Comparison of ENCODE assay signal across 13 cellular contexts in genomic region chr11:46590740-46591606, GRCh38. TPM values are rescaled to one million over a fixed set of nuclear protein-coding genes. Genes with fewer than 3 reads are reported as not detected.
A peak's percentile ranks its signal among the peaks of the same experiment; 100 is the strongest.
DNase-seq lines count a peak whose midpoint lies in the region; ATAC-seq and TF ChIP-seq lines count a peak whose summit lies in the region.
"Had no signal": no experiment of that assay in that cellular context is flagged by ENCODE, and none has a peak within 500 bp of the region (broad histone marks: within the 10 kb centered on the region; RNA-seq: fewer than 3 reads in every experiment).

No MANE protein-coding gene starts in this region.

- H3K9me3 ChIP-seq in thoracic aorta = no peaks in the 10 kb centered on the region
- H3K9me3 ChIP-seq: BE2C, esophagus muscularis mucosa, sigmoid colon had no signal

- H3K27ac ChIP-seq in VCaP (peak overlapping the region; percentile 48), thoracic aorta (peak overlapping the region in 1 of 2 donors; percentile 32)
- H3K27ac ChIP-seq: sigmoid colon had no signal

- no peaks in the 10 kb centered on the region for H3K36me3 ChIP-seq in thoracic aorta
- H3K36me3 ChIP-seq: BE2C, esophagus muscularis mucosa had no signal

- peak overlapping the region; percentile 24 for H3K4me3 ChIP-seq in thoracic aorta
- H3K4me3 ChIP-seq: esophagus muscularis mucosa, sigmoid colon had no signal

- DNase-seq in activated T-cell treated with anti-CD3 and anti-CD28 coated beads, Interleukin-2, amount 50 U/mL, for 4 hours = no peak
- DNase-seq in activated T-cell treated with anti-CD3 and anti-CD28 coated beads, Interleukin-2, amount 50 U/mL, for 48 hours = no peak
- DNase-seq in immature natural killer cell = no peak
- DNase-seq in thoracic aorta (ENCODE audit: low spot score) = no peak
- no peak for DNase-seq in retina
- DNase-seq in amygdala (lab: John Stamatoyannopoulos, UW) = no peak
- no peak for DNase-seq in NCI-H2171 (lab: John Stamatoyannopoulos, UW)
- DNase-seq: BE2C; NCI-H510A; sigmoid colon; stimulated activated CD8-positive, alpha-beta memory T cell treated with anti-CD3 and anti-CD28 coated beads, Interleukin-4, amount 100 ng/mL, for 48 hours had no signal

- TF ChIP-seq CTCF in VCaP (conservative IDR thresholded peaks at IDR 0.05) (no peak), thoracic aorta (IDR thresholded peaks at IDR 0.05) (no peak)

- no peaks in the 10 kb centered on the region for H3K27me3 ChIP-seq in thoracic aorta (replicated peaks; ENCODE audit: insufficient read depth)
- H3K27me3 ChIP-seq: BE2C, esophagus muscularis mucosa, sigmoid colon had no signal

- H3K27me3 Mint-ChIP-seq in activated T-cell treated with anti-CD3 and anti-CD28 coated beads, Interleukin-2, amount 50 U/mL, for 4 hours (ENCODE audit: low read depth) = no peaks in the 10 kb centered on the region
- H3K27me3 Mint-ChIP-seq in immature natural killer cell (ENCODE audit: low read depth in 3 of 3) = peaks cover 0 to 4% (median 3%) of the 10 kb centered on the region in 3 donors

- peaks cover 29 to 48% of the 10 kb centered on the region in 2 donors for H3K4me1 ChIP-seq in thoracic aorta (ENCODE audit: control insufficient read depth in 1 of 2, low read depth in 2 of 2)
- H3K4me1 ChIP-seq: BE2C had no signal

- H3K36me3 Mint-ChIP-seq in activated T-cell treated with anti-CD3 and anti-CD28 coated beads, Interleukin-2, amount 50 U/mL, for 4 hours (ENCODE audit: insufficient read depth) = peaks cover 5% of the 10 kb centered on the region
- H3K36me3 Mint-ChIP-seq in immature natural killer cell = no peaks in the 10 kb centered on the region

- ATAC-seq in activated T-cell treated with anti-CD3 and anti-CD28 coated beads, Interleukin-2, amount 50 U/mL, for 4 hours = no peak
- no peak for ATAC-seq in thoracic aorta (ENCODE audit: insufficient number of reproducible peaks, low FRiP score, low read depth)

- peaks cover 50% of the 10 kb centered on the region for H3K4me1 Mint-ChIP-seq in activated T-cell treated with anti-CD3 and anti-CD28 coated beads, Interleukin-2, amount 50 U/mL, for 4 hours (ENCODE audit: low read depth)
- H3K4me1 Mint-ChIP-seq in immature natural killer cell = peaks cover 52 to 74% of the 10 kb centered on the region in 2 donors

- H3K27ac Mint-ChIP-seq in immature natural killer cell = peak overlapping the region; percentile 0 to 62 (median 34)

- H3K9me3 Mint-ChIP-seq in activated T-cell treated with anti-CD3 and anti-CD28 coated beads, Interleukin-2, amount 50 U/mL, for 4 hours = no peaks in the 10 kb centered on the region
- no peaks in the 10 kb centered on the region for H3K9me3 Mint-ChIP-seq in immature natural killer cell

- H3K4me3 Mint-ChIP-seq in activated T-cell treated with anti-CD3 and anti-CD28 coated beads, Interleukin-2, amount 50 U/mL, for 4 hours = peak overlapping the region; percentile 25
- peak overlapping the region; percentile 46 to 68 (median 58) for H3K4me3 Mint-ChIP-seq in immature natural killer cell

RNA-seq across cellular contexts. Expression of gene AMBRA1, which starts 2.9 kb away (rescaled TPM):
- total RNA-seq in activated T-cell treated with anti-CD3 and anti-CD28 coated beads, Interleukin-2, amount 50 U/mL, for 4 hours = 10 to 100 TPM; 30.7 to 36.1 (median 31.7) TPM
- polyA plus RNA-seq in immature natural killer cell = 10 to 100 TPM in 1 of 3 donors, 1 to 10 TPM in 2; 5.3 to 12.8 (median 7.4) TPM
- total RNA-seq in thoracic aorta = 10 to 100 TPM; 35.2 to 42.2 TPM

RNA-seq across cellular contexts. Expression of gene HARBI1, which starts 26.1 kb away (rescaled TPM):
- total RNA-seq in activated T-cell treated with anti-CD3 and anti-CD28 coated beads, Interleukin-2, amount 50 U/mL, for 4 hours = 1 to 10 TPM; 5.5 to 8.1 (median 5.7) TPM
- 1 to 10 TPM; 1.3 to 9.9 (median 2.9) TPM for polyA plus RNA-seq in immature natural killer cell
- total RNA-seq in thoracic aorta = 1 to 10 TPM in 1 of 2 donors, not detected in 1; 1.1 TPM

RNA-seq across cellular contexts. Expression of gene ATG13, which starts 26.4 kb away (rescaled TPM):
- total RNA-seq in activated T-cell treated with anti-CD3 and anti-CD28 coated beads, Interleukin-2, amount 50 U/mL, for 4 hours = 10 to 100 TPM; 47.4 to 54.8 (median 53.1) TPM
- 100 to 1,000 TPM in 2 of 3 donors, 10 to 100 TPM in 1; 67.4 to 103 (median 100) TPM for polyA plus RNA-seq in immature natural killer cell
- 100 to 1,000 TPM; 121 to 144 TPM for total RNA-seq in thoracic aorta
